ENCODE assay signal across 1 cellular context in genomic region chrX:53438832-53439230, GRCh38.
TF ChIP-seq lines count a peak whose summit lies in the region.

No MANE protein-coding gene starts in this region.

TF ChIP-seq in HEK293, 187 proteins besides CTCF, POLR2A, EP300 and RAD21:
- TF ChIP-seq GLIS2 (tag by site-specific recombination; IDR thresholded peaks at IDR 0.05) (no peak), ZNF514 (tag by site-specific recombination; IDR thresholded peaks at IDR 0.05) (no peak), ZNF837 (tag by site-specific recombination; IDR thresholded peaks at IDR 0.05) (no peak), ZNF555 (tag by site-specific recombination; conservative IDR thresholded peaks at IDR 0.05) (no peak), ZNF274 (IDR thresholded peaks at IDR 0.05; ENCODE audit: low read length) (no peak), ZNF274 (tag by site-specific recombination; IDR thresholded peaks at IDR 0.05; ENCODE audit: borderline replicate concordance) (no peak), EGR2 (tag by site-specific recombination; IDR thresholded peaks at IDR 0.05; ENCODE audit: low read depth) (peak; percentile 81), PATZ1 (tag by site-specific recombination; IDR thresholded peaks at IDR 0.05) (no peak), ZNF449 (tag by site-specific recombination; IDR thresholded peaks at IDR 0.05) (no peak), ZNF677 (tag by site-specific recombination; IDR thresholded peaks at IDR 0.05) (no peak), PRDM2 (tag by site-specific recombination; IDR thresholded peaks at IDR 0.05; ENCODE audit: borderline replicate concordance) (no peak), ZFHX2 (tag by site-specific recombination; conservative IDR thresholded peaks at IDR 0.05) (peak; percentile 79), ZNF16 (tag by site-specific recombination; IDR thresholded peaks at IDR 0.05; ENCODE audit: low read depth) (no peak), ZBTB44 (tag by site-specific recombination; IDR thresholded peaks at IDR 0.05) (no peak), ZNF664 (tag by site-specific recombination; IDR thresholded peaks at IDR 0.05) (no peak), ZNF311 (tag by site-specific recombination; IDR thresholded peaks at IDR 0.05; ENCODE audit: borderline replicate concordance) (no peak), ZNF558 (tag by site-specific recombination; IDR thresholded peaks at IDR 0.05) (no peak)
